20 cellular contexts compared by ENCODE assay signal in genomic region chr3:32857921-32858320, GRCh38. TPM values are rescaled to one million over a fixed set of nuclear protein-coding genes. Genes with fewer than 3 reads are reported as not detected.
DNase-seq lines count a peak whose midpoint lies in the region; ATAC-seq and TF ChIP-seq lines count a peak whose summit lies in the region.
"Had no signal": no experiment of that assay in that cellular context is flagged by ENCODE, and none has a peak within 500 bp of the region (broad histone marks: within the 10 kb centered on the region; RNA-seq: fewer than 3 reads in every experiment).

No MANE protein-coding gene starts in this region.

- H3K27me3 Mint-ChIP-seq in GM23338 (ENCODE audit: insufficient read depth, low read depth, poor library complexity) (peaks cover 50% of the 10 kb centered on the region), WTC11 (ENCODE audit: low read depth) (no peaks in the 10 kb centered on the region), neural crest cell (ENCODE audit: low read depth) (no peaks in the 10 kb centered on the region)

- CTCF ChIA-PET in WTC11 (lab: Charles Lee), result interaction anchor here (0.6 to 1.2 kb wide), 3 partner anchors 12 to 375 kb away, joined by 3 to 5 read pairs (median 4); no protein-coding TSS in a partner anchor

- peaks cover 100% of the 10 kb centered on the region for H3K79me2 ChIP-seq in GM23338 (replicated peaks; ENCODE audit: insufficient read depth)

- H3K27ac Mint-ChIP-seq in GM23338 (0 out of 2 replicates have a peak overlapping the region, but pooled peaks have one; percentile 11), WTC11 (peak overlapping the region; percentile 96), neural crest cell (ENCODE audit: unreplicated experiment) (peak overlapping the region; percentile 79)
- H3K27ac Mint-ChIP-seq: CD4-positive, alpha-beta memory T cell had no signal

- no peak for ATAC-seq in GM23338
- no peak for ATAC-seq in WTC11
- no peak for ATAC-seq in GM19397 (IDR thresholded peaks at IDR 0.05; ENCODE audit: unreplicated experiment)
- ATAC-seq in HG03097 (IDR thresholded peaks at IDR 0.05; ENCODE audit: low FRiP score, unreplicated experiment), result no peak
- ATAC-seq: Right ventricle myocardium inferior had no signal

- in situ Hi-C loops in KBM-7 (cut with MboI; ENCODE audit: low pct_unique_long_range_greater_than_20kb, low sequenced_read_pairs), result no loop called here

- H3K36me3 Mint-ChIP-seq in GM23338 (ENCODE audit: low read depth), result peaks cover 67% of the 10 kb centered on the region
- peaks cover 7% of the 10 kb centered on the region for H3K36me3 Mint-ChIP-seq in WTC11
- no peaks in the 10 kb centered on the region for H3K36me3 Mint-ChIP-seq in neural crest cell (ENCODE audit: low read depth)
- H3K36me3 Mint-ChIP-seq: CD4-positive, alpha-beta memory T cell had no signal

- DNase-seq in GM23338 (ENCODE audit: low spot score), result no peak
- DNase-seq in KBM-7, result peak; percentile 43
- no peak for DNase-seq in WTC11 (ENCODE audit: low spot score)
- no peak for DNase-seq in neural crest cell (ENCODE audit: low read depth, low spot score)
- DNase-seq in NCI-H1092 (lab: John Stamatoyannopoulos, UW), result no peak
- DNase-seq: BE2C; CD4-positive, alpha-beta memory T cell; DMS53; H7; IMR-90; MM.1S; NCI-H1105 treated with DMSO at 0.1 percent for 48 hours; NCI-H1694; NCI-H2081 treated with DMSO at 0.1 percent for 48 hours had no signal

- no peaks in the 10 kb centered on the region for H3K9me2 ChIP-seq in GM23338 (ENCODE audit: insufficient read depth)

- H3K36me3 ChIP-seq in GM23338 (ENCODE audit: insufficient read depth), result peaks cover 19% of the 10 kb centered on the region
- H3K36me3 ChIP-seq: BE2C had no signal

- no peaks in the 10 kb centered on the region for H3K27me3 ChIP-seq in GM23338 (ENCODE audit: insufficient read depth)
- H3K27me3 ChIP-seq: BE2C had no signal

- H3K4me1 Mint-ChIP-seq in GM23338 (peaks cover 84% of the 10 kb centered on the region), WTC11 (peaks cover 90% of the 10 kb centered on the region), neural crest cell (peaks cover 78% of the 10 kb centered on the region)
- H3K4me1 Mint-ChIP-seq: CD4-positive, alpha-beta memory T cell had no signal

- POLR2A ChIA-PET in WTC11 (lab: Charles Lee), result interaction anchor here (1.3 kb wide), 1 partner anchor 11 kb away, joined by 3 read pairs; no protein-coding TSS in a partner anchor

- no peak for TF ChIP-seq CTCF in GM23338 (conservative IDR thresholded peaks at IDR 0.05; ENCODE audit: low read depth in 2 of 2)
- no peak for TF ChIP-seq CTCF in WTC11 (IDR thresholded peaks at IDR 0.05)
- TF ChIP-seq CTCF in neural crest cell (conservative IDR thresholded peaks at IDR 0.05), result no peak

- H3K4me3 Mint-ChIP-seq in GM23338, result peak overlapping the region; percentile 11; the same call in 2 of the 3 replicates
- peak overlapping the region; percentile 35 for H3K4me3 Mint-ChIP-seq in WTC11
- peak overlapping the region; percentile 32 for H3K4me3 Mint-ChIP-seq in neural crest cell
- H3K4me3 Mint-ChIP-seq: CD4-positive, alpha-beta memory T cell had no signal

- H3K4me2 ChIP-seq in GM23338, result peak overlapping the region; percentile 74

- H3K9me3 Mint-ChIP-seq in GM23338 (no peaks in the 10 kb centered on the region; the same call in 2 of the 3 replicates), WTC11 (no peaks in the 10 kb centered on the region), neural crest cell (no peaks in the 10 kb centered on the region)
- H3K9me3 Mint-ChIP-seq: CD4-positive, alpha-beta memory T cell had no signal

- peak overlapping the region; percentile 94 for H3K27ac ChIP-seq in GM23338 (ENCODE audit: low read depth)

- H3F3A ChIP-seq in GM23338 (replicated peaks; ENCODE audit: low read depth), result peaks cover 72% of the 10 kb centered on the region

- no peak overlapping the region for H2AFZ ChIP-seq in GM23338

- H3K4me3 ChIP-seq in GM23338, result peak overlapping the region; percentile 7; the same call in 1 of the 2 replicates

- H4K20me1 ChIP-seq in GM23338 (replicated peaks; ENCODE audit: insufficient read depth), result peaks cover 99% of the 10 kb centered on the region

- peaks cover 99% of the 10 kb centered on the region for H3K4me1 ChIP-seq in GM23338 (ENCODE audit: insufficient read depth)
- H3K4me1 ChIP-seq: BE2C had no signal

TF ChIP-seq in GM23338, 12 proteins besides CTCF, POLR2A, EP300 and RAD21:
- TF ChIP-seq CREB1 (CRISPR knock-in tag; IDR thresholded peaks at IDR 0.05; ENCODE audit: low read depth) (no peak), STAT1 (IDR thresholded peaks at IDR 0.05; ENCODE audit: unreplicated experiment) (no peak), POLR2AphosphoS5 (IDR thresholded peaks at IDR 0.05; ENCODE audit: low read depth) (0 out of 2 replicates have a peak, but pooled peaks have one; percentile 11), EZH2phosphoT487 (IDR thresholded peaks at IDR 0.05; ENCODE audit: unreplicated experiment) (no peak), ETS1 (IDR thresholded peaks at IDR 0.05) (no peak)

TF ChIP-seq in WTC11, 78 proteins besides CTCF, POLR2A, EP300 and RAD21:
- TF ChIP-seq ZNF416 (CRISPR knock-in tag; IDR thresholded peaks at IDR 0.05) (no peak), ZNF532 (CRISPR knock-in tag; IDR thresholded peaks at IDR 0.05; ENCODE audit: borderline replicate concordance) (no peak), ATF6 (CRISPR knock-in tag; IDR thresholded peaks at IDR 0.05) (no peak), FOXJ3 (CRISPR knock-in tag; IDR thresholded peaks at IDR 0.05; ENCODE audit: borderline replicate concordance) (no peak), TEAD1 (CRISPR knock-in tag; IDR thresholded peaks at IDR 0.05) (no peak), FOXK1 (CRISPR knock-in tag; IDR thresholded peaks at IDR 0.05) (no peak)

RNA-seq across cellular contexts. Expression of gene TRIM71, which starts 40.1 kb away (rescaled TPM):
- total RNA-seq in GM23338 (2014; rRNA removed; shearing (Covaris generic)), result 318 and 346 TPM in 2 replicates
- 71.2 and 71.5 TPM in 2 replicates for polyA plus RNA-seq in GM23338 (2016; fragmentation: Nextera tagmentation; extraction: Ambion mirVana)
- 237 to 274 TPM (median 238 TPM) in 3 replicates for total RNA-seq in WTC11 (2021)
- 92.4 and 95.2 TPM in 2 replicates for total RNA-seq in neural crest cell
- total RNA-seq: CD4-positive, alpha-beta memory T cell; IMR-90; LHCN-M2; NCI-H460; OCI-LY7; Right ventricle myocardium inferior had no signal
- polyA plus RNA-seq: CD4-positive, alpha-beta memory T cell; IMR-90 had no signal

Comparison
In these comparisons a context has a peak if more than half of its experiments do, and no peak if none do; other contexts are left out.
1. H3K27ac Mint-ChIP-seq: peak in every context shown above with its lines; median percentile 96 in WTC11; 79 in neural crest cell; 11 in GM23338.